16 cellular contexts compared by ENCODE assay signal in the genomic region with DNA sequence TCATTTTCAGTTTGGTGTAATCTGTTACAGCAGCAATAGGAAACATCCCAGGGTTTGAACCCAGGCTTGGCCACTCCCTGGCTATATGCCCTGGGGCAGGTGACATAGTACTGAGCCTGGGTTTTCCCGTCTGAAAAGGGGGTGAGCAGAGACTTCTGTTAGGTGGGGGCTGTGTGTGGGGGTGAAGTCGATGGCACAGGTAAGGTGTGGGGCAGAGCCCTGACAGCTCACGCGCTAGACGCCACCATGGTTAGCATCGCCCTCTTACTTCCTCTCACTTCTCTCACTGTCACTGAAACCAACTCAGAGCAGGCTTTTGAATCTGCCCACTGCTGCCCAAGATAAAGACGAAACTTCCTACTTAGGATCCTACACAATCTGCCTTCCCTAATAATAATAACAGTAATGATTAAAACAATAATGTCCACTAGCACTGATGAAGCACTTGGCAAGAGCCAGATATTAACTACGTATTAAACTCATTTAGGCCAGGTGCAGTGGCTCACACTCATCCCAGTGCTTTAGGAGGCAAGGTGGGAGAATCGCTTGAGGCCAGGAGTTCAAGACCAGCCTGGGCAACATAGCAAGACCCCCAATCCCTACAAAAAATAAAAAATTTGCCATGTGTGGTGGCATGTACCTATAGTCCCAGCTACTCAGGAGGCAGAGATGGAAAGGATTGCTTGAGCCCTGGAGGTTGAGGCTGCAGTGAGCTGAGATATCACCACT.
DNase-seq lines count a peak whose midpoint lies in the region; ATAC-seq, FAIRE-seq and TF ChIP-seq lines count a peak whose summit lies in the region.
"Had no signal": no experiment of that assay in that cellular context is flagged by ENCODE, and none has a peak within 500 bp of the region (broad histone marks: within the 10 kb centered on the region; RNA-seq: fewer than 3 reads in every experiment).

No MANE protein-coding gene starts in this region.

- H3K9me3 Mint-ChIP-seq in activated T-cell treated with anti-CD3 and anti-CD28 coated beads, Interleukin-2, amount 50 U/mL, for 4 hours, result no peaks in the 10 kb centered on the region
- H3K9me3 Mint-ChIP-seq in dendritic cell treated with granulocyte-macrophage colony-stimulating factor and Interleukin-4, amounts not matched to agents 40 ng/mL and 50 ng/mL, for 4 days, result no peaks in the 10 kb centered on the region
- H3K9me3 Mint-ChIP-seq in stimulated activated effector memory CD8-positive, alpha-beta T cell treated with anti-CD3 and anti-CD28 coated beads, Interleukin-12 subunit alpha, Interleukin-12 subunit beta, amount 100 ng/mL, for 72 hours, result no peaks in the 10 kb centered on the region
- H3K9me3 Mint-ChIP-seq: activated B cell treated with CpG ODN at 0.5 μM for 24 hours had no signal

- peaks cover 19% of the 10 kb centered on the region for H3K4me1 ChIP-seq in testis

- peak; percentile 37 to 66 for ATAC-seq in activated T-cell treated with anti-CD3 and anti-CD28 coated beads, Interleukin-2, amount 50 U/mL, for 4 hours
- peak; percentile 91 for ATAC-seq in stimulated activated effector memory CD8-positive, alpha-beta T cell treated with anti-CD3 and anti-CD28 coated beads, Interleukin-12 subunit alpha, Interleukin-12 subunit beta, amount 100 ng/mL, for 72 hours
- ATAC-seq: heart right ventricle had no signal

- no peak overlapping the region for H3K27ac ChIP-seq in testis

- no peaks in the 10 kb centered on the region for H3K9me3 ChIP-seq in testis
- H3K9me3 ChIP-seq: heart right ventricle had no signal

- H3K36me3 Mint-ChIP-seq in activated T-cell treated with anti-CD3 and anti-CD28 coated beads, Interleukin-2, amount 50 U/mL, for 4 hours (ENCODE audit: insufficient read depth), result no peaks in the 10 kb centered on the region
- H3K36me3 Mint-ChIP-seq in dendritic cell treated with granulocyte-macrophage colony-stimulating factor and Interleukin-4, amounts not matched to agents 40 ng/mL and 50 ng/mL, for 4 days (ENCODE audit: low read depth), result no peaks in the 10 kb centered on the region
- no peaks in the 10 kb centered on the region for H3K36me3 Mint-ChIP-seq in stimulated activated effector memory CD8-positive, alpha-beta T cell treated with anti-CD3 and anti-CD28 coated beads, Interleukin-12 subunit alpha, Interleukin-12 subunit beta, amount 100 ng/mL, for 72 hours
- H3K36me3 Mint-ChIP-seq: brain had no signal

- intact Hi-C loops in dendritic cell treated with granulocyte-macrophage colony-stimulating factor and Interleukin-4, amounts not matched to agents 40 ng/mL and 50 ng/mL, for 4 days (cut with micrococcal nuclease), result no loop called here
- intact Hi-C loops in testis (cut with DNase I; ENCODE audit: low total_unique reads), result no loop called here

- FAIRE-seq in H54 (lab: Jason Lieb, UNC), result no peak
- FAIRE-seq: RCC 7860 had no signal

- TF ChIP-seq POLR2A in testis (IDR thresholded peaks at IDR 0.05) (no peak), H54 (IDR thresholded peaks at IDR 0.05; ENCODE audit: low read depth, low read length) (no peak)

- H3K36me3 ChIP-seq in testis (ENCODE audit: low read depth, missing control alignments), result no peaks in the 10 kb centered on the region
- H3K36me3 ChIP-seq: heart right ventricle had no signal

- WGBS in testis, 2 donors, result 87 to 94% methylated on average over 9 of the region's 9 CpGs

- no peak overlapping the region for H3K4me3 ChIP-seq in testis
- H3K4me3 ChIP-seq: heart right ventricle had no signal

- no peak for DNase-seq in activated T-cell treated with anti-CD3 and anti-CD28 coated beads, Interleukin-2, amount 50 U/mL, for 4 hours
- DNase-seq in activated T-cell treated with anti-CD3 and anti-CD28 coated beads, Interleukin-2, amount 50 U/mL, for 1 hour, result no peak
- DNase-seq in RPMI8226, result peak; percentile 36
- no peak for DNase-seq in stimulated activated effector memory CD8-positive, alpha-beta T cell treated with anti-CD3 and anti-CD28 coated beads, Interleukin-12 subunit alpha, Interleukin-12 subunit beta, amount 100 ng/mL, for 72 hours (ENCODE audit: low spot score in 2 of 2)
- DNase-seq in testis, result no peak
- no peak for DNase-seq in H54 (ENCODE audit: insufficient read length, low spot score)
- no peak for DNase-seq in stimulated activated CD4-positive, alpha-beta T cell treated with anti-CD3 and anti-CD28 coated beads, Interleukin-4, amount 100 ng/mL, for 4 hours
- DNase-seq: activated B cell treated with CpG ODN at 0.5 μM for 24 hours; GOT3; heart right ventricle; NCI-H1930; NCI-H524 treated with DMSO at 0.1 percent for 48 hours; stimulated activated CD4-positive, alpha-beta T cell treated with anti-CD3 and anti-CD28 coated beads, Interleukin-2, amount 100 ng/mL, for 48 hours had no signal

- H3K4me1 Mint-ChIP-seq in activated T-cell treated with anti-CD3 and anti-CD28 coated beads, Interleukin-2, amount 50 U/mL, for 4 hours (ENCODE audit: low read depth), result peaks cover 13% of the 10 kb centered on the region
- peaks cover 54% of the 10 kb centered on the region for H3K4me1 Mint-ChIP-seq in dendritic cell treated with granulocyte-macrophage colony-stimulating factor and Interleukin-4, amounts not matched to agents 40 ng/mL and 50 ng/mL, for 4 days (ENCODE audit: low read depth)
- H3K4me1 Mint-ChIP-seq in stimulated activated effector memory CD8-positive, alpha-beta T cell treated with anti-CD3 and anti-CD28 coated beads, Interleukin-12 subunit alpha, Interleukin-12 subunit beta, amount 100 ng/mL, for 72 hours, result peaks cover 39% of the 10 kb centered on the region

- H3K27me3 Mint-ChIP-seq in activated T-cell treated with anti-CD3 and anti-CD28 coated beads, Interleukin-2, amount 50 U/mL, for 4 hours (ENCODE audit: low read depth), result peaks cover 2% of the 10 kb centered on the region
- H3K27me3 Mint-ChIP-seq in dendritic cell treated with granulocyte-macrophage colony-stimulating factor and Interleukin-4, amounts not matched to agents 40 ng/mL and 50 ng/mL, for 4 days, result peaks cover 26% of the 10 kb centered on the region

- no peaks in the 10 kb centered on the region for H3K27me3 ChIP-seq in testis
- H3K27me3 ChIP-seq: heart right ventricle had no signal

- H3K27ac Mint-ChIP-seq in dendritic cell treated with granulocyte-macrophage colony-stimulating factor and Interleukin-4, amounts not matched to agents 40 ng/mL and 50 ng/mL, for 4 days, result peak overlapping the region; percentile 34
- H3K27ac Mint-ChIP-seq in stimulated activated effector memory CD8-positive, alpha-beta T cell treated with anti-CD3 and anti-CD28 coated beads, Interleukin-12 subunit alpha, Interleukin-12 subunit beta, amount 100 ng/mL, for 72 hours, result no peak overlapping the region
- H3K27ac Mint-ChIP-seq: activated B cell treated with CpG ODN at 0.5 μM for 24 hours had no signal

- no peak overlapping the region for H3K4me3 Mint-ChIP-seq in activated T-cell treated with anti-CD3 and anti-CD28 coated beads, Interleukin-2, amount 50 U/mL, for 4 hours
- no peak overlapping the region for H3K4me3 Mint-ChIP-seq in dendritic cell treated with granulocyte-macrophage colony-stimulating factor and Interleukin-4, amounts not matched to agents 40 ng/mL and 50 ng/mL, for 4 days
- H3K4me3 Mint-ChIP-seq in stimulated activated effector memory CD8-positive, alpha-beta T cell treated with anti-CD3 and anti-CD28 coated beads, Interleukin-12 subunit alpha, Interleukin-12 subunit beta, amount 100 ng/mL, for 72 hours, result no peak overlapping the region
- H3K4me3 Mint-ChIP-seq: activated B cell treated with CpG ODN at 0.5 μM for 24 hours, brain had no signal

- no peak for TF ChIP-seq CTCF in testis (IDR thresholded peaks at IDR 0.05)
